11 cellular contexts compared by ENCODE assay signal in genomic region chr5:151255621-151256286, GRCh38. TPM values are rescaled to one million over a fixed set of nuclear protein-coding genes. Genes with fewer than 3 reads are reported as not detected.
DNase-seq lines count a peak whose midpoint lies in the region; ATAC-seq and TF ChIP-seq lines count a peak whose summit lies in the region.
"Had no signal": no experiment of that assay in that cellular context is flagged by ENCODE, and none has a peak within 500 bp of the region (broad histone marks: within the 10 kb centered on the region; RNA-seq: fewer than 3 reads in every experiment).

No MANE protein-coding gene starts in this region.

- 82 to 93% methylated on average over 3 of the region's 3 CpGs for WGBS in testis, 2 donors

- TF ChIP-seq POLR2A in testis (IDR thresholded peaks at IDR 0.05) = no peak

- H3K4me3 ChIP-seq in epithelial cell of esophagus (ENCODE audit: low read length) = peak overlapping the region; percentile 98
- no peak overlapping the region for H3K4me3 ChIP-seq in testis

- H3K4me1 ChIP-seq in testis = peaks cover 12% of the 10 kb centered on the region

- no peak overlapping the region for H3K27ac ChIP-seq in testis

- intact Hi-C loops in testis (cut with DNase I; ENCODE audit: low total_unique reads) = no loop called here

- TF ChIP-seq CTCF in epithelial cell of esophagus (IDR thresholded peaks at IDR 0.05; ENCODE audit: insufficient read depth, low read depth, low read length, missing control alignments) = no peak
- TF ChIP-seq CTCF in testis (IDR thresholded peaks at IDR 0.05) = no peak

- H3K27me3 ChIP-seq in testis = no peaks in the 10 kb centered on the region

- DNase-seq in epithelial cell of esophagus (ENCODE audit: low read depth) (no peak), testis (no peak), NCI-H510A (lab: John Stamatoyannopoulos, UW) (no peak), NCI-H524 treated with DMSO at 0.1 percent for 48 hours (lab: John Stamatoyannopoulos, UW) (no peak)
- DNase-seq: hippocampal formation had no signal

- ATAC-seq in GM18502 (IDR thresholded peaks at IDR 0.05; ENCODE audit: poor library complexity, unreplicated experiment) (peak; percentile 53), GM21447 (IDR thresholded peaks at IDR 0.05; ENCODE audit: unreplicated experiment) (peak; percentile 48), HG03439 (IDR thresholded peaks at IDR 0.05; ENCODE audit: unreplicated experiment) (peak; percentile 38), GM18873 (IDR thresholded peaks at IDR 0.05; ENCODE audit: low FRiP score, unreplicated experiment) (no peak)

- H3K36me3 ChIP-seq in testis (ENCODE audit: low read depth, missing control alignments) = no peaks in the 10 kb centered on the region

- no peaks in the 10 kb centered on the region for H3K9me3 ChIP-seq in testis

RNA-seq across cellular contexts. Expression of gene GM2A, which starts 2.8 kb away (rescaled TPM):
- 10 to 100 TPM; 38.0 to 54.4 TPM for total RNA-seq in testis
- polyA plus RNA-seq in testis (ENCODE audit: insufficient read depth, low read depth, low replicate concordance) = 29.8 TPM

RNA-seq across cellular contexts. Expression of gene CCDC69, which starts 31.9 kb away (rescaled TPM):
- 10 to 100 TPM; 37.6 to 65.3 TPM for total RNA-seq in testis
- 40.8 TPM for polyA plus RNA-seq in testis (ENCODE audit: insufficient read depth, low read depth, low replicate concordance)

RNA-seq across cellular contexts. Expression of gene SLC36A3, which starts 47.8 kb away (rescaled TPM):
- 1 to 10 TPM; 4.2 to 8.3 TPM for total RNA-seq in testis
- polyA plus RNA-seq in testis (ENCODE audit: insufficient read depth, low read depth, low replicate concordance) = 21.9 TPM
- total RNA-seq: Daoy, M059J had no signal
